35 cellular contexts compared by ENCODE assay signal in the genomic region with DNA sequence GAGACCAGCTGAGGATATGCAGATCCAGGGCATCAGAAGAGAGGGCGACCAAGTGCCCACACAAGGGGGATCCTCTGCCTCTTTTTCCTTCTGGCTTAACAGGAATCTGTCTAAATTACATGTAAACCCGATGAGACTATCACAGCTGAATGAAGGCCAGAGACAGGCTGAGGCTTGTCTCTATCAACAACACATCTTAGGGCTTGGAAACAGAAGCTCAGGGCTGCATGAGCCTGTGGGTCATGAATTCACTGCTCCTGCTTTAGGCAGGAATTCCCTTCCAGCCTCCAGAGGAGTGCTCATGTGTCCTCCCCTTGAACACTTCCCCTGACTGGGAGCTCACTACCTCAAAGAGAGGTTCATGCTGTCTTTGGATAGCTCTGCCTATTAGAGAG.
DNase-seq lines count a peak whose midpoint lies in the region; FAIRE-seq and TF ChIP-seq lines count a peak whose summit lies in the region.
"Had no signal": no experiment of that assay in that cellular context is flagged by ENCODE, and none has a peak within 500 bp of the region (broad histone marks: within the 10 kb centered on the region; RNA-seq: fewer than 3 reads in every experiment).

No MANE protein-coding gene starts in this region.

- H4K91ac ChIP-seq in H1 (replicated peaks; ENCODE audit: insufficient read length, low read length): no peak overlapping the region

- no peak overlapping the region for H2AFZ ChIP-seq in H1 (ENCODE audit: low read length)

- H2BK15ac ChIP-seq in H1 (ENCODE audit: low read length): no peak overlapping the region

- no peak overlapping the region for H3K4me3 ChIP-seq in H1 (ENCODE audit: extremely low read depth in 1 of 4, insufficient read depth in 2 of 4, low read depth in 3 of 4, low read length in 4 of 4)
- H3K4me3 ChIP-seq: A549, esophagus squamous epithelium, gastrocnemius medialis, HAP-1, lower lobe of right lung, pancreas, right atrium auricular region, upper lobe of right lung had no signal

- H3K27ac Mint-ChIP-seq in neural crest cell (ENCODE audit: unreplicated experiment) (peak overlapping the region; percentile 43), progenitor cell of endocrine pancreas (no peak overlapping the region)
- H3K27ac Mint-ChIP-seq: nephron progenitor cell had no signal

- no peaks in the 10 kb centered on the region for H3K36me3 Mint-ChIP-seq in neural crest cell (ENCODE audit: low read depth)
- H3K36me3 Mint-ChIP-seq in progenitor cell of endocrine pancreas (ENCODE audit: insufficient read depth): no peaks in the 10 kb centered on the region
- H3K36me3 Mint-ChIP-seq: CD4-positive, CD25-positive, alpha-beta regulatory T cell had no signal

- 0 out of 2 replicates have a peak, but pooled peaks cover 1% of the 10 kb centered on the region for H3K23me2 ChIP-seq in H1 (ENCODE audit: low read depth, low read length)

- H3K27me3 Mint-ChIP-seq in neural crest cell (ENCODE audit: low read depth) (no peaks in the 10 kb centered on the region), progenitor cell of endocrine pancreas (peaks cover 11% of the 10 kb centered on the region)
- H3K27me3 Mint-ChIP-seq: CD4-positive, CD25-positive, alpha-beta regulatory T cell had no signal

- no peak for FAIRE-seq in H1 (lab: Jason Lieb, UNC)
- FAIRE-seq: A549, GM19239, pancreas had no signal

- H3K9me3 Mint-ChIP-seq in neural crest cell (no peaks in the 10 kb centered on the region), progenitor cell of endocrine pancreas (ENCODE audit: low read depth) (no peaks in the 10 kb centered on the region)
- H3K9me3 Mint-ChIP-seq: central memory CD8-positive, alpha-beta T cell; endodermal cell had no signal

- no peak overlapping the region for H3K4me2 ChIP-seq in H1 (ENCODE audit: insufficient read depth in 1 of 2, low read depth in 2 of 2, low read length in 2 of 2)
- H3K4me2 ChIP-seq: A549 had no signal

- no peaks in the 10 kb centered on the region for H3K79me1 ChIP-seq in H1 (ENCODE audit: low read depth, low read length)

- 88% methylated on average over 2 of the region's 2 CpGs; no CpG with 5 or more reads in 1 of the 2 experiments for WGBS in H1 (ENCODE audit: extremely low coverage in 1 of 2, insufficient coverage in 1 of 2, insufficient read length in 1 of 2, insufficient replicate concordance in 2 of 2, low coverage in 1 of 2, low lambda C conversion rate in 2 of 2, missing lambda C conversion rate in 1 of 2), 2 experiments

- peaks cover 0 to 2% of the 10 kb centered on the region in 2 experiments for H4K20me1 ChIP-seq in H1 (replicated peaks in 1 of 2; ENCODE audit: control insufficient read depth in 1 of 2, insufficient read depth in 2 of 2, low read length in 2 of 2)

- H3K4me1 Mint-ChIP-seq in neural crest cell (peaks cover 33% of the 10 kb centered on the region), progenitor cell of endocrine pancreas (ENCODE audit: low read depth) (peaks cover 6% of the 10 kb centered on the region)
- H3K4me1 Mint-ChIP-seq: CD4-positive, CD25-positive, alpha-beta regulatory T cell; central memory CD8-positive, alpha-beta T cell had no signal

- no peak overlapping the region for H2BK5ac ChIP-seq in H1 (ENCODE audit: low read depth, low read length)

- no peak overlapping the region for H3K14ac ChIP-seq in H1 (ENCODE audit: insufficient read length)

- peaks cover 0 to 5% (median 0%) of the 10 kb centered on the region in 4 experiments; a peak in 1 of 7 replicates for H3K4me1 ChIP-seq in H1 (replicated peaks in 1 of 4; ENCODE audit: control insufficient read depth in 3 of 4, insufficient read depth in 4 of 4, low read length in 3 of 4)
- H3K4me1 ChIP-seq: A549, gastrocnemius medialis, HAP-1, lower lobe of right lung, pancreas, right atrium auricular region, upper lobe of right lung had no signal

- no peak overlapping the region for H2BK120ac ChIP-seq in H1 (replicated peaks; ENCODE audit: low read depth, low read length)

- H3K36me3 ChIP-seq in H1 (ENCODE audit: control insufficient read depth in 2 of 4, insufficient read depth in 4 of 4, low read length in 3 of 4): no peaks in the 10 kb centered on the region
- H3K36me3 ChIP-seq: esophagus squamous epithelium, gastrocnemius medialis, HAP-1, lower lobe of right lung, pancreas, right atrium auricular region, upper lobe of right lung had no signal

- H2BK12ac ChIP-seq in H1 (ENCODE audit: low read depth, low read length): no peak overlapping the region

- H3K27me3 ChIP-seq in H1 (replicated peaks in 1 of 4; ENCODE audit: control insufficient read depth in 3 of 4, extremely low read depth in 1 of 4, insufficient read depth in 3 of 4, low read length in 3 of 4): no peaks in the 10 kb centered on the region
- H3K27me3 ChIP-seq: gastrocnemius medialis, pancreas, right atrium auricular region, upper lobe of right lung had no signal

- no peak for TF ChIP-seq POLR2A in H1 (IDR thresholded peaks at IDR 0.05; ENCODE audit: control extremely low read depth in 1 of 2, low read depth in 2 of 2, low read length in 2 of 2)

- POLR2A ChIA-PET in H1 (lab: Charles Lee; ENCODE audit: partially characterized antibody): interaction anchor here (2.0 kb wide), 1 partner anchor 12 kb away, joined by 5 read pairs; no protein-coding TSS in a partner anchor

- no peak overlapping the region for H3K23ac ChIP-seq in H1 (ENCODE audit: insufficient read length)

- H4K8ac ChIP-seq in H1 (ENCODE audit: extremely low read depth, insufficient read depth, low read length): no peak overlapping the region

- H3K4ac ChIP-seq in H1 (replicated peaks; ENCODE audit: insufficient read length, low read depth, low read length): no peak overlapping the region

- peak; percentile 40 for DNase-seq in NCI-H345 (lab: John Stamatoyannopoulos, UW)
- no peak for DNase-seq in NCI-H345 treated with DMSO at 0.1 percent for 48 hours (lab: John Stamatoyannopoulos, UW; ENCODE audit: unreplicated experiment)
- peak; percentile 39 for DNase-seq in NCI-H1694 (lab: John Stamatoyannopoulos, UW)
- DNase-seq in H1 (ENCODE audit: low read depth in 1 of 2, low spot score in 2 of 2): no peak
- DNase-seq in neural crest cell (ENCODE audit: low read depth, low spot score): no peak
- no peak for DNase-seq in progenitor cell of endocrine pancreas (ENCODE audit: low spot score, unreplicated experiment)
- no peak for DNase-seq in SHP77 treated with DMSO at 0.1 percent for 48 hours (lab: John Stamatoyannopoulos, UW)
- DNase-seq in nucleus accumbens (lab: John Stamatoyannopoulos, UW): no peak
- DNase-seq: activated CD4-positive, alpha-beta T cell treated with anti-CD3 and anti-CD28 coated beads, Interleukin-2, amount 50 U/mL, for 48 hours; activated CD4-positive, CD25-positive, alpha-beta regulatory T cell treated with anti-CD3 and anti-CD28 coated beads, Interleukin-2, amount 50 U/mL, for 72 hours; activated naive CD4-positive, alpha-beta T cell treated with Interleukin-2 at 50 U/mL for 16 hours; activated T-cell treated with anti-CD3 and anti-CD28 coated beads, Interleukin-2, amount 50 U/mL, for 48 hours; AML-193; Calu3; CD4-positive, CD25-positive, alpha-beta regulatory T cell; dermis blood vessel endothelial cell; EL; endodermal cell; esophagus squamous epithelium; gastrocnemius medialis; IMR-90; lower lobe of right lung; NCI-H187; NCI-H524; nephron progenitor cell; NK-92 treated with Interleukin-12 subunit alpha and Interleukin-12 subunit beta, amount 100 ng/mL, for 24 hours; stimulated activated CD4-positive, alpha-beta T cell treated with anti-CD3 and anti-CD28 coated beads, Interleukin-1b, Interleukin-23, amount 100 ng/mL, for 48 hours; stimulated activated naive CD4-positive, alpha-beta T cell treated with Interleukin-2 at 50 U/mL for 16 hours had no signal

- no peaks in the 10 kb centered on the region for H3K9me3 ChIP-seq in H1 (ENCODE audit: insufficient read depth in 2 of 2, low read depth in 1 of 2, low read length in 1 of 2)
- H3K9me3 ChIP-seq: A549, esophagus squamous epithelium, gastrocnemius medialis, HAP-1, lower lobe of right lung, pancreas, right atrium auricular region, upper lobe of right lung had no signal

- no peak overlapping the region for H3K56ac ChIP-seq in H1 (replicated peaks; ENCODE audit: insufficient read length, low read depth, low read length)

- TF ChIP-seq RAD21 in H1 (IDR thresholded peaks at IDR 0.05 in 1 of 2, conservative IDR thresholded peaks at IDR 0.05 in 1 of 2; ENCODE audit: low read depth in 2 of 2, low read length in 2 of 2): no peak

- H4K5ac ChIP-seq in H1 (ENCODE audit: insufficient read length, low read depth, low read length): no peak overlapping the region

- H3K27ac ChIP-seq in H1 (ENCODE audit: low read depth, low read length): no peak overlapping the region
- H3K27ac ChIP-seq: A549, esophagus squamous epithelium, gastrocnemius medialis, lower lobe of right lung, pancreas, right atrium auricular region, upper lobe of right lung had no signal

- no peak overlapping the region for H3K18ac ChIP-seq in H1 (ENCODE audit: extremely low read depth, low read length)

- H3K9ac ChIP-seq in H1 (replicated peaks in 1 of 4; ENCODE audit: extremely low read depth in 1 of 4, low read depth in 3 of 4, low read length in 3 of 4): no peak overlapping the region

- H2BK20ac ChIP-seq in H1 (ENCODE audit: low read length): no peak overlapping the region

- H2AK5ac ChIP-seq in H1 (ENCODE audit: low read depth, low read length): 0 out of 2 replicates have a peak overlapping the region, but pooled peaks have one; percentile 20

- H3K4me3 Mint-ChIP-seq in neural crest cell: no peak overlapping the region
- H3K4me3 Mint-ChIP-seq in progenitor cell of endocrine pancreas (ENCODE audit: low read depth): no peak overlapping the region
- H3K4me3 Mint-ChIP-seq: CD4-positive, CD25-positive, alpha-beta regulatory T cell; central memory CD8-positive, alpha-beta T cell; endodermal cell; nephron progenitor cell had no signal

- H3K79me2 ChIP-seq in H1 (ENCODE audit: control insufficient read depth in 1 of 2, insufficient read depth in 2 of 2, low read length in 2 of 2): no peaks in the 10 kb centered on the region

- TF ChIP-seq CTCF in H1 (IDR thresholded peaks at IDR 0.05; ENCODE audit: control extremely low read depth in 1 of 3, insufficient read depth in 1 of 3, low read depth in 1 of 3, low read length in 3 of 3) (no peak), neural crest cell (conservative IDR thresholded peaks at IDR 0.05) (no peak), progenitor cell of endocrine pancreas (IDR thresholded peaks at IDR 0.05; ENCODE audit: unreplicated experiment) (no peak)

- CTCF ChIA-PET in H1 (lab: Charles Lee; ENCODE audit: partially characterized antibody): interaction anchor here (0.7 to 1.2 kb wide), 7 partner anchors 8 to 213 kb away, joined by 3 to 4 read pairs (median 3); no protein-coding TSS in a partner anchor

- no peak for TF ChIP-seq EP300 in H1 (IDR thresholded peaks at IDR 0.05; ENCODE audit: borderline replicate concordance in 1 of 2, low read depth in 2 of 2, low read length in 2 of 2)

TF ChIP-seq in H1, 55 proteins besides CTCF, POLR2A, EP300 and RAD21 (continues in another document):
- TF ChIP-seq CBX5 (IDR thresholded peaks at IDR 0.05; ENCODE audit: low read depth, low read length): no peak
- no peak for TF ChIP-seq SP1 (IDR thresholded peaks at IDR 0.05; ENCODE audit: low read depth, low read length)
- TF ChIP-seq, protein P1, sequence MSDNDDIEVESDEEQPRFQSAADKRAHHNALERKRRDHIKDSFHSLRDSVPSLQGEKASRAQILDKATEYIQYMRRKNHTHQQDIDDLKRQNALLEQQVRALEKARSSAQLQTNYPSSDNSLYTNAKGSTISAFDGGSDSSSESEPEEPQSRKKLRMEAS (IDR thresholded peaks at IDR 0.05): no peak

Comparison
In these comparisons a context has a peak if more than half of its experiments do, and no peak if none do; other contexts are left out.
1. DNase-seq: peak in NCI-H345 (single experiment) and NCI-H1694 (single experiment); none in NCI-H345 treated with DMSO at 0.1 percent for 48 hours (single experiment), H1 (0 of 2), neural crest cell (single experiment), progenitor cell of endocrine pancreas (single experiment), SHP77 treated with DMSO at 0.1 percent for 48 hours (single experiment) and nucleus accumbens (0 of 56).